In the genomic region with DNA sequence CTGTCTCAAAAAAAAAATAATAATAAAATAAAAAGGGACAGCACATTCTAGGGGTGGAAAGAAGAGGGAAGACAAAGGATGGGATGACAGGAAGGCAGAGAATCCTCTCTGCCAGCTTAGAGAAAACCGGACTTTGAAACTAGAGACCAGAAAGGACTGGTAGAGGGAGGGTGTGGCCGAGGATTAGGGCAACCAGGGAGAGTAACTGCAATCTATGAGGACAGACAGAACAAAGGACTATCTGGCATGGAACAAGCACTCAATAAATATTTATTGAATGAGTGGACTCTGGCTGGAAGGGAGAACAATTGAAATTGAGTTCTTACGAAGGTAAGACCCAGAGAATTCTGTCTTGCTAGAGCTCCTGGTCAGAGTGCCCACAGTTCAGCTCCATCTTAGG, we compare ENCODE assay signal across 9 cellular contexts. TPM values are rescaled to one million over a fixed set of nuclear protein-coding genes. Genes with fewer than 3 reads are reported as not detected.
DNase-seq lines count a peak whose midpoint lies in the region; ATAC-seq and TF ChIP-seq lines count a peak whose summit lies in the region.
"Had no signal": no experiment of that assay in that cellular context is flagged by ENCODE, and none has a peak within 500 bp of the region (broad histone marks: within the 10 kb centered on the region; RNA-seq: fewer than 3 reads in every experiment).

No MANE protein-coding gene starts in this region.

- H3K4me3 Mint-ChIP-seq in activated T-cell treated with anti-CD3 and anti-CD28 coated beads, Interleukin-2, amount 50 U/mL, for 24 hours = peak overlapping the region; percentile 90
- peak overlapping the region; percentile 86 for H3K4me3 Mint-ChIP-seq in activated naive CD8-positive, alpha-beta T cell treated with anti-CD3 and anti-CD28 coated beads for 36 hours

- H3K4me1 Mint-ChIP-seq in activated T-cell treated with anti-CD3 and anti-CD28 coated beads, Interleukin-2, amount 50 U/mL, for 24 hours (ENCODE audit: low read depth) = peaks cover 56% of the 10 kb centered on the region
- H3K4me1 Mint-ChIP-seq in activated naive CD8-positive, alpha-beta T cell treated with anti-CD3 and anti-CD28 coated beads for 36 hours = peaks cover 39% of the 10 kb centered on the region

- H3K27ac ChIP-seq in thoracic aorta = peak overlapping the region in 1 of 2 donors; percentile 17

- H3K36me3 Mint-ChIP-seq in activated T-cell treated with anti-CD3 and anti-CD28 coated beads, Interleukin-2, amount 50 U/mL, for 24 hours (ENCODE audit: low read depth) = peaks cover 83% of the 10 kb centered on the region
- peaks cover 13% of the 10 kb centered on the region for H3K36me3 Mint-ChIP-seq in activated naive CD8-positive, alpha-beta T cell treated with anti-CD3 and anti-CD28 coated beads for 36 hours

- peaks cover 41% of the 10 kb centered on the region for H3K36me3 ChIP-seq in thoracic aorta

- H3K4me1 ChIP-seq in thoracic aorta (ENCODE audit: control insufficient read depth in 1 of 2, low read depth in 2 of 2) = peaks cover 23 to 54% of the 10 kb centered on the region in 2 donors

- H3K27me3 ChIP-seq in thoracic aorta (replicated peaks; ENCODE audit: insufficient read depth) = no peaks in the 10 kb centered on the region

- peak overlapping the region; percentile 98 for H3K4me3 ChIP-seq in thoracic aorta

- no peaks in the 10 kb centered on the region for H3K27me3 Mint-ChIP-seq in activated T-cell treated with anti-CD3 and anti-CD28 coated beads, Interleukin-2, amount 50 U/mL, for 24 hours
- H3K27me3 Mint-ChIP-seq in activated naive CD8-positive, alpha-beta T cell treated with anti-CD3 and anti-CD28 coated beads for 36 hours = no peaks in the 10 kb centered on the region

- H3K27ac Mint-ChIP-seq in activated T-cell treated with anti-CD3 and anti-CD28 coated beads, Interleukin-2, amount 50 U/mL, for 24 hours = no peak overlapping the region
- H3K27ac Mint-ChIP-seq in activated naive CD8-positive, alpha-beta T cell treated with anti-CD3 and anti-CD28 coated beads for 36 hours = no peak overlapping the region

- no peak for TF ChIP-seq CTCF in thoracic aorta (IDR thresholded peaks at IDR 0.05)

- H3K9me3 ChIP-seq in thoracic aorta = no peaks in the 10 kb centered on the region

- peak; percentile 45 for ATAC-seq in left lobe of liver
- no peak for ATAC-seq in thoracic aorta (ENCODE audit: insufficient number of reproducible peaks, low FRiP score, low read depth)
- no peak for ATAC-seq in GM21526 (IDR thresholded peaks at IDR 0.05; ENCODE audit: low FRiP score, unreplicated experiment)
- ATAC-seq in HG03521 (IDR thresholded peaks at IDR 0.05; ENCODE audit: unreplicated experiment) = no peak

- DNase-seq in activated T-cell treated with anti-CD3 and anti-CD28 coated beads, Interleukin-2, amount 50 U/mL, for 24 hours = no peak
- DNase-seq in activated T-cell treated with anti-CD3 and anti-CD28 coated beads, Interleukin-2, amount 50 U/mL, for 48 hours = no peak
- no peak for DNase-seq in activated naive CD8-positive, alpha-beta T cell treated with anti-CD3 and anti-CD28 coated beads for 36 hours
- DNase-seq in left lobe of liver (ENCODE audit: low spot score) (peak; percentile 66), thoracic aorta (ENCODE audit: low spot score) (no peak), medulla oblongata (ENCODE audit: extremely low spot score) (no peak)
- DNase-seq: DMS79 treated with DMSO at 0.1 percent for 48 hours had no signal

- H3K9me3 Mint-ChIP-seq in activated T-cell treated with anti-CD3 and anti-CD28 coated beads, Interleukin-2, amount 50 U/mL, for 24 hours = no peaks in the 10 kb centered on the region
- no peaks in the 10 kb centered on the region for H3K9me3 Mint-ChIP-seq in activated naive CD8-positive, alpha-beta T cell treated with anti-CD3 and anti-CD28 coated beads for 36 hours

RNA-seq across cellular contexts. Expression of a gene that starts 2.4 kb away (rescaled TPM):
- total RNA-seq in activated naive CD8-positive, alpha-beta T cell treated with anti-CD3 and anti-CD28 coated beads for 36 hours = 10 to 100 TPM; 22.6 to 24.2 TPM
- total RNA-seq in left lobe of liver (44.0 TPM), thoracic aorta (100 to 1,000 TPM in 1 of 2 donors, 10 to 100 TPM in 1; 75.8 to 115 TPM)

RNA-seq across cellular contexts. Expression of a gene that starts 2.5 kb away (rescaled TPM):
- total RNA-seq in activated naive CD8-positive, alpha-beta T cell treated with anti-CD3 and anti-CD28 coated beads for 36 hours = 10 to 100 TPM; 12.7 to 13.4 TPM
- 14.5 TPM for total RNA-seq in left lobe of liver
- total RNA-seq in thoracic aorta = 10 to 100 TPM; 23.0 to 24.5 TPM

RNA-seq across cellular contexts. Expression of a gene that starts 7.5 kb away (rescaled TPM):
- under 1 TPM in 1 of 2 experiments, not detected in 1; 0.94 TPM for total RNA-seq in activated naive CD8-positive, alpha-beta T cell treated with anti-CD3 and anti-CD28 coated beads for 36 hours
- 1.5 TPM for total RNA-seq in left lobe of liver
- not detected for total RNA-seq in thoracic aorta

RNA-seq across cellular contexts. Expression of a gene that starts 14.1 kb away (rescaled TPM):
- 10 to 100 TPM; 23.7 to 24.5 TPM for total RNA-seq in activated naive CD8-positive, alpha-beta T cell treated with anti-CD3 and anti-CD28 coated beads for 36 hours
- 13.9 TPM for total RNA-seq in left lobe of liver
- 10 to 100 TPM; 46.0 to 62.4 TPM for total RNA-seq in thoracic aorta

RNA-seq across cellular contexts. Expression of a gene that starts 14.6 kb away (rescaled TPM):
- 100 to 1,000 TPM; 158 to 169 TPM for total RNA-seq in activated naive CD8-positive, alpha-beta T cell treated with anti-CD3 and anti-CD28 coated beads for 36 hours
- 107 TPM for total RNA-seq in left lobe of liver
- 1,000 to 10,000 TPM in 1 of 2 donors, 100 to 1,000 TPM in 1; 889 to 1,019 TPM for total RNA-seq in thoracic aorta
